16 cellular contexts compared by ENCODE assay signal in the genomic region with DNA sequence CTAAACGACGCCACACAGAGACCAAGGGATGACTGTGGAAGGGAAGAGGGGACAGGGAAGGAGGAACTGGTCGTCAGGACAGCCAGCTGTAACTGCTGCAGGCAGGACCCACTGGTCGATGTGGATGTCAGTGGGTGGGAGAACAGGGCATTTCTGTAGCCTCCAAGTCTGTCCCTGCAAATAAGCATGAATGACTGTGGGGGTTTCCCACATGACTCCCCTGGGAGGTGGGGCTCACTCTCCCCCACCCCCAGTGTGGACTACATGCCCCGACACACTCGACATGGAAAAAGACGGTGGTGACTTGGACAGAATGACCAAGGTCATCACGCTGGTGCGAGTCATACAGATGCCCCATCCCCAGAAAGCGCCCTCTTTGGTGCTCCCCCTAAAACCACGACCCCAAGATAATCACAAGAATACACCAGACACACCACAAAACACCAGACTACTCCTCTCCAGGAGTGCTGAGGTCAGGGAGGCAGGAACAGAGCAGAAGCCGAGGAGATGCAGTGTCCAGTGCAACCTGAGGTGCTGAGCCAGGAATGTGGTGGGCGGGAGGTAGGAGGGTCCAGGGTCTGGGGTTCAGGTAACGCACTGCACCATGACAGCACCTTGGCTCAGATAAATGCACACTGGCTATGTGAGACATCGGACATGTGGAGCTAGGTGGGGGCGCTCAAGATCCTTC.
DNase-seq lines count a peak whose midpoint lies in the region; ATAC-seq and TF ChIP-seq lines count a peak whose summit lies in the region.
"Had no signal": no experiment of that assay in that cellular context is flagged by ENCODE, and none has a peak within 500 bp of the region (broad histone marks: within the 10 kb centered on the region; RNA-seq: fewer than 3 reads in every experiment).

No MANE protein-coding gene starts in this region.

- H3K4me1 ChIP-seq in esophagus squamous epithelium: peaks cover 7 to 25% (median 16%) of the 10 kb centered on the region in 3 donors

- intact Hi-C loops in activated T-helper 1 cell treated with anti-CD3 and anti-CD28 coated beads, Interleukin-12 subunit alpha, Interleukin-12 subunit beta, Interleukin-2, Interleukin-4 antibody, amounts not matched to agents 30 ng/mL and 10 ng/mL and 1 ng/mL, durations not matched to agents 14 hours and 24 hours and 36 hours (cut with micrococcal nuclease): no loop called here
- intact Hi-C loops in esophagus squamous epithelium (cut with DNase I): no loop called here

- peaks cover 0 to 100% (median 16%) of the 10 kb centered on the region in 3 donors for H3K36me3 ChIP-seq in esophagus squamous epithelium

- H3K27ac ChIP-seq in temporal lobe (ENCODE audit: low read depth, low read length): peak overlapping the region; percentile 41
- H3K27ac ChIP-seq in esophagus squamous epithelium: no peak overlapping the region
- H3K27ac ChIP-seq: esophagus muscularis mucosa, heart left ventricle, sigmoid colon had no signal

- 76 to 78% methylated on average over 8 to 12 of the region's 16 CpGs for WGBS in esophagus squamous epithelium, 2 donors

- no peak overlapping the region for H3K4me3 ChIP-seq in esophagus squamous epithelium
- H3K4me3 ChIP-seq: esophagus muscularis mucosa, heart left ventricle, sigmoid colon had no signal

- H3K9me3 Mint-ChIP-seq in activated naive CD4-positive, alpha-beta T cell treated with anti-CD3 and anti-CD28 coated beads, Interleukin-2, amount 50 U/mL, for 24 hours: no peaks in the 10 kb centered on the region
- no peaks in the 10 kb centered on the region for H3K9me3 Mint-ChIP-seq in activated T-helper 1 cell treated with anti-CD3 and anti-CD28 coated beads, Interleukin-12 subunit alpha, Interleukin-12 subunit beta, Interleukin-2, Interleukin-4 antibody, amounts not matched to agents 30 ng/mL and 10 ng/mL and 1 ng/mL, durations not matched to agents 14 hours and 24 hours and 36 hours
- H3K9me3 Mint-ChIP-seq in memory B cell: no peaks in the 10 kb centered on the region
- H3K9me3 Mint-ChIP-seq: mesothelial cell of epicardium had no signal

- no peaks in the 10 kb centered on the region for H3K27me3 ChIP-seq in esophagus squamous epithelium
- H3K27me3 ChIP-seq: esophagus muscularis mucosa, heart left ventricle, sigmoid colon had no signal

- no peaks in the 10 kb centered on the region for H3K27me3 Mint-ChIP-seq in activated naive CD4-positive, alpha-beta T cell treated with anti-CD3 and anti-CD28 coated beads, Interleukin-2, amount 50 U/mL, for 24 hours
- H3K27me3 Mint-ChIP-seq in activated T-helper 1 cell treated with anti-CD3 and anti-CD28 coated beads, Interleukin-12 subunit alpha, Interleukin-12 subunit beta, Interleukin-2, Interleukin-4 antibody, amounts not matched to agents 30 ng/mL and 10 ng/mL and 1 ng/mL, durations not matched to agents 14 hours and 24 hours and 36 hours (ENCODE audit: insufficient read depth): peaks cover 2% of the 10 kb centered on the region
- H3K27me3 Mint-ChIP-seq in memory B cell: no peaks in the 10 kb centered on the region

- ATAC-seq in memory B cell (ENCODE audit: low read depth) (peak; percentile 40), GM19324 (IDR thresholded peaks at IDR 0.05; ENCODE audit: low FRiP score, unreplicated experiment) (no peak)
- ATAC-seq: heart left ventricle had no signal

- peaks cover 22% of the 10 kb centered on the region for H3K36me3 Mint-ChIP-seq in activated naive CD4-positive, alpha-beta T cell treated with anti-CD3 and anti-CD28 coated beads, Interleukin-2, amount 50 U/mL, for 24 hours
- H3K36me3 Mint-ChIP-seq in activated T-helper 1 cell treated with anti-CD3 and anti-CD28 coated beads, Interleukin-12 subunit alpha, Interleukin-12 subunit beta, Interleukin-2, Interleukin-4 antibody, amounts not matched to agents 30 ng/mL and 10 ng/mL and 1 ng/mL, durations not matched to agents 14 hours and 24 hours and 36 hours (ENCODE audit: low read depth): peaks cover 81% of the 10 kb centered on the region
- H3K36me3 Mint-ChIP-seq in memory B cell: peaks cover 26% of the 10 kb centered on the region

- no peak for TF ChIP-seq POLR2A in esophagus squamous epithelium (IDR thresholded peaks at IDR 0.05)

- DNase-seq in activated naive CD4-positive, alpha-beta T cell treated with anti-CD3 and anti-CD28 coated beads, Interleukin-2, amount 50 U/mL, for 16 hours: no peak
- DNase-seq in activated T-helper 1 cell treated with anti-CD3 and anti-CD28 coated beads, Interleukin-12 subunit alpha, Interleukin-12 subunit beta, Interleukin-2, Interleukin-4 antibody, amounts not matched to agents 30 ng/mL and 10 ng/mL and 1 ng/mL, durations not matched to agents 14 hours and 24 hours and 36 hours (ENCODE audit: low spot score): no peak
- no peak for DNase-seq in memory B cell (ENCODE audit: low spot score in 2 of 2)
- no peak for DNase-seq in esophagus squamous epithelium (lab: John Stamatoyannopoulos, UW)
- no peak for DNase-seq in stimulated activated CD4-positive, alpha-beta T cell treated with anti-CD3 and anti-CD28 coated beads, Interleukin-4, amount 100 ng/mL, for 4 hours
- DNase-seq: DMS 273 treated with DMSO at 0.1 percent for 48 hours; heart left ventricle; kidney; NCI-H1417 treated with DMSO at 0.1 percent for 48 hours; sigmoid colon; stimulated activated CD4-positive, alpha-beta T cell treated with anti-CD3 and anti-CD28 coated beads, Interleukin-1b, Interleukin-23, amount 100 ng/mL, for 48 hours had no signal

- H3K9me3 ChIP-seq in esophagus squamous epithelium: no peaks in the 10 kb centered on the region
- H3K9me3 ChIP-seq: esophagus muscularis mucosa, heart left ventricle, sigmoid colon had no signal

- H3K4me3 Mint-ChIP-seq in activated naive CD4-positive, alpha-beta T cell treated with anti-CD3 and anti-CD28 coated beads, Interleukin-2, amount 50 U/mL, for 24 hours: peak overlapping the region; percentile 19
- H3K4me3 Mint-ChIP-seq in activated T-helper 1 cell treated with anti-CD3 and anti-CD28 coated beads, Interleukin-12 subunit alpha, Interleukin-12 subunit beta, Interleukin-2, Interleukin-4 antibody, amounts not matched to agents 30 ng/mL and 10 ng/mL and 1 ng/mL, durations not matched to agents 14 hours and 24 hours and 36 hours: no peak overlapping the region
- peak overlapping the region; percentile 47 for H3K4me3 Mint-ChIP-seq in memory B cell
- H3K4me3 Mint-ChIP-seq: mesothelial cell of epicardium had no signal

- peaks cover 45% of the 10 kb centered on the region for H3K4me1 Mint-ChIP-seq in activated naive CD4-positive, alpha-beta T cell treated with anti-CD3 and anti-CD28 coated beads, Interleukin-2, amount 50 U/mL, for 24 hours
- peaks cover 45% of the 10 kb centered on the region for H3K4me1 Mint-ChIP-seq in activated T-helper 1 cell treated with anti-CD3 and anti-CD28 coated beads, Interleukin-12 subunit alpha, Interleukin-12 subunit beta, Interleukin-2, Interleukin-4 antibody, amounts not matched to agents 30 ng/mL and 10 ng/mL and 1 ng/mL, durations not matched to agents 14 hours and 24 hours and 36 hours (ENCODE audit: low read depth)
- peaks cover 19% of the 10 kb centered on the region for H3K4me1 Mint-ChIP-seq in memory B cell
- H3K4me1 Mint-ChIP-seq: mesothelial cell of epicardium had no signal

- TF ChIP-seq CTCF in esophagus squamous epithelium (IDR thresholded peaks at IDR 0.05): no peak

- H3K27ac Mint-ChIP-seq in activated naive CD4-positive, alpha-beta T cell treated with anti-CD3 and anti-CD28 coated beads, Interleukin-2, amount 50 U/mL, for 24 hours: peak overlapping the region; percentile 79
- peak overlapping the region; percentile 78 for H3K27ac Mint-ChIP-seq in activated T-helper 1 cell treated with anti-CD3 and anti-CD28 coated beads, Interleukin-12 subunit alpha, Interleukin-12 subunit beta, Interleukin-2, Interleukin-4 antibody, amounts not matched to agents 30 ng/mL and 10 ng/mL and 1 ng/mL, durations not matched to agents 14 hours and 24 hours and 36 hours
- H3K27ac Mint-ChIP-seq in memory B cell: peak overlapping the region; percentile 86
- H3K27ac Mint-ChIP-seq: mesothelial cell of epicardium had no signal
